In the genomic region with DNA sequence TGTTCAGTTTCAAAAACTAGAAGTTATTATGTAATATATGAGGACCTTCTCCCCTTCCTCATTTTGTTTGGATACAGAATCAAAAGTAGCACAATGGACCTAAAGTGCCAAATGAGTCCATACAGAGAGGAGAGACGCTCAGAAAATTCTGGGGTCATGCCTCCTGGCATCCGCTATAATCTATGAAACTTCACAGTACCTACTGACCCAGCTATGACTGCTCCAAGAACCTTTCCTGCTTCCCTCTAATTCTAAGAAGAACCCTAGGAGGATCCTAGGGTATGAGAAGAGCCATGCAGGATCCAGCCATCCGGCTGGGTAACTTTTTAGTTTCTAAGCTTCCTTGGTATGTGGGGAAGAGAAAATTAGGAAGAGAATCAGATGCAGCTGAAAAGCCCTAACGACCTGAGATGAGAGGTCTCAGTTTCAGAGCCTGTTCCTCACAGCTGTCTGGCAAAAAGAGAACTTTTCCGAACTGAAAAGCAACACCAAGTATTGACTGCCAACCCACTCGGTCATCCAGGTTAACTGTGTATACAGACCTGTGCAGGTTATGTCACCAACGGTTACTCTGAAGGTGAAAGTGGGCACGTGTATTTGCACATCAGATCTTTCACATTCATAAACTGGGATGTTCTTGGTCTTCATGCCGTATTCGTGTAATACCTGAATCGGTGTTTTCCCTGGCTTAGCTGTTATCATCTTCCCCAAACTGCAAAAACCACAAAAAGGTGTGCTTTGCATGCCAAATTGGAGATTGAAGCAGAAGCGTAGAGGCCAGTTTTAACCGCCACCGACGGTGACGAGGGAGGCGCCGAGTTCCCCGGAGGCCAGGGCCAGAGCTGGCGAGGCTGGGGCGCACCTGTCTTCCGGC, we compare ENCODE assay signal across 8 cellular contexts. TPM values are rescaled to one million over a fixed set of nuclear protein-coding genes. Genes with fewer than 3 reads are reported as not detected.
DNase-seq lines count a peak whose midpoint lies in the region; ATAC-seq and TF ChIP-seq lines count a peak whose summit lies in the region.

No MANE protein-coding gene starts in this region.

- peak overlapping the region; percentile 88 to 95 (median 92) for H3K27ac Mint-ChIP-seq in CD4-positive, CD25-positive, alpha-beta regulatory T cell

- no peaks in the 10 kb centered on the region for H3K9me3 Mint-ChIP-seq in CD4-positive, CD25-positive, alpha-beta regulatory T cell

- H3K27me3 ChIP-seq in CD4-positive, CD25-positive, alpha-beta regulatory T cell (ENCODE audit: control insufficient read depth, insufficient read depth, low read length): no peaks in the 10 kb centered on the region
- no peaks in the 10 kb centered on the region for H3K27me3 ChIP-seq in prostate gland (replicated peaks; ENCODE audit: insufficient read depth)

- H3K4me3 Mint-ChIP-seq in CD4-positive, CD25-positive, alpha-beta regulatory T cell: peak overlapping the region; percentile 90 to 99 (median 95)

- H3K27ac ChIP-seq in CD4-positive, CD25-positive, alpha-beta regulatory T cell (ENCODE audit: insufficient read depth, low read length, poor library complexity, severe bottlenecking): peak overlapping the region; percentile 98
- H3K27ac ChIP-seq in prostate gland: peak overlapping the region; percentile 98

- peak overlapping the region; percentile 88 for H3K4me3 ChIP-seq in CD4-positive, CD25-positive, alpha-beta regulatory T cell (ENCODE audit: low read depth, low read length)
- H3K4me3 ChIP-seq in fibroblast of pulmonary artery (replicated peaks; ENCODE audit: low read depth, low read length) (peak overlapping the region; percentile 84), prostate gland (peak overlapping the region; percentile 69 to 80)

- H3K36me3 ChIP-seq in CD4-positive, CD25-positive, alpha-beta regulatory T cell (ENCODE audit: control insufficient read depth, insufficient read depth, low read length): peaks cover 30% of the 10 kb centered on the region
- no peaks in the 10 kb centered on the region for H3K36me3 ChIP-seq in prostate gland

- H3K27me3 Mint-ChIP-seq in CD4-positive, CD25-positive, alpha-beta regulatory T cell: no peaks in the 10 kb centered on the region

- no peaks in the 10 kb centered on the region for H3K9me3 ChIP-seq in CD4-positive, CD25-positive, alpha-beta regulatory T cell (ENCODE audit: control insufficient read depth in 2 of 2, low read length in 2 of 2)
- H3K9me3 ChIP-seq in prostate gland: no peaks in the 10 kb centered on the region

- no peak for TF ChIP-seq POLR2A in prostate gland (IDR thresholded peaks at IDR 0.05)

- 7% methylated on average over 22 of the region's 22 CpGs for WGBS in prostate gland

- intact Hi-C loops in prostate gland (cut with DNase I): loop anchor here (2.0 kb wide), 1 partner anchor 29 kb away; a partner anchor contains a TSS

- peaks cover 22 to 41% (median 34%) of the 10 kb centered on the region in 4 donors for H3K4me1 Mint-ChIP-seq in CD4-positive, CD25-positive, alpha-beta regulatory T cell

- H3K4me1 ChIP-seq in CD4-positive, CD25-positive, alpha-beta regulatory T cell (ENCODE audit: control insufficient read depth, insufficient read depth, low read length, poor library complexity, severe bottlenecking): peaks cover 24% of the 10 kb centered on the region
- peaks cover 6% of the 10 kb centered on the region for H3K4me1 ChIP-seq in prostate gland (replicated peaks)

- ATAC-seq in CD4-positive, CD25-positive, alpha-beta regulatory T cell (ENCODE audit: low read depth in 2 of 2): no peak
- ATAC-seq in GM18909 (IDR thresholded peaks at IDR 0.05; ENCODE audit: poor library complexity, unreplicated experiment) (peak; percentile 49), HG03097 (IDR thresholded peaks at IDR 0.05; ENCODE audit: low FRiP score, unreplicated experiment) (peak; percentile 39)

- H3K36me3 Mint-ChIP-seq in CD4-positive, CD25-positive, alpha-beta regulatory T cell: peaks cover 15% of the 10 kb centered on the region

- peak in 1 of 3 donors; percentile 2 for DNase-seq in CD4-positive, CD25-positive, alpha-beta regulatory T cell
- DNase-seq in SW480 (ENCODE audit: low spot score) (peak; percentile 18), fibroblast of pulmonary artery (ENCODE audit: low read depth) (no peak), prostate gland (ENCODE audit: low spot score) (no peak), NCI-H2081 (lab: John Stamatoyannopoulos, UW) (no peak), NCI-H128 (lab: John Stamatoyannopoulos, UW; ENCODE audit: unreplicated experiment) (no peak)

- TF ChIP-seq CTCF in fibroblast of pulmonary artery (IDR thresholded peaks at IDR 0.05; ENCODE audit: low read length, missing control alignments): no peak
- TF ChIP-seq CTCF in prostate gland (IDR thresholded peaks at IDR 0.05): no peak

RNA-seq across cellular contexts. Expression of a gene that starts 1.0 kb away (rescaled TPM):
- 103 TPM for total RNA-seq in CD4-positive, CD25-positive, alpha-beta regulatory T cell
- polyA plus RNA-seq in CD4-positive, CD25-positive, alpha-beta regulatory T cell: 10 to 100 TPM; 50.8 to 58.6 (median 52.7) TPM
- total RNA-seq in prostate gland: 10 to 100 TPM; 59.8 to 67.7 TPM

RNA-seq across cellular contexts. Expression of a gene that starts 1.2 kb away (rescaled TPM):
- 3.1 TPM for total RNA-seq in CD4-positive, CD25-positive, alpha-beta regulatory T cell
- under 1 TPM; 0.22 to 0.72 (median 0.45) TPM for polyA plus RNA-seq in CD4-positive, CD25-positive, alpha-beta regulatory T cell
- 1 to 10 TPM in 1 of 2 donors, under 1 TPM in 1; 0.91 to 4.7 TPM for total RNA-seq in prostate gland

RNA-seq across cellular contexts. Expression of a gene that starts 28.5 kb away (rescaled TPM):
- total RNA-seq in CD4-positive, CD25-positive, alpha-beta regulatory T cell: 0.59 TPM
- polyA plus RNA-seq in CD4-positive, CD25-positive, alpha-beta regulatory T cell: 1 to 10 TPM in 2 of 4 donors, under 1 TPM in 2; 0.42 to 3.1 (median 1.0) TPM
- total RNA-seq in prostate gland: 10 to 100 TPM in 1 of 2 donors, 1 to 10 TPM in 1; 6.0 to 12.5 TPM

RNA-seq across cellular contexts. Expression of a gene that starts 30.3 kb away (rescaled TPM):
- total RNA-seq in CD4-positive, CD25-positive, alpha-beta regulatory T cell: 28.2 TPM
- 10 to 100 TPM; 26.4 to 39.0 (median 27.7) TPM for polyA plus RNA-seq in CD4-positive, CD25-positive, alpha-beta regulatory T cell
- total RNA-seq in prostate gland: 10 to 100 TPM in 1 of 2 donors, 1 to 10 TPM in 1; 8.2 to 15.7 TPM

Comparison
In these comparisons a context has a peak if more than half of its experiments do, and no peak if none do; other contexts are left out.
1. ATAC-seq: peak in GM18909 (single experiment) and HG03097 (single experiment); none in CD4-positive, CD25-positive, alpha-beta regulatory T cell (0 of 2).
2. Peak in every context shown above with its lines, with median percentiles within 50 percentile points of each other: H3K4me3 ChIP-seq.